ENCODE assay signal across 8 cellular contexts in genomic region chr20:45933231-45934045, GRCh38. TPM values are rescaled to one million over a fixed set of nuclear protein-coding genes. Genes with fewer than 3 reads are reported as not detected.
DNase-seq lines count a peak whose midpoint lies in the region; ATAC-seq and TF ChIP-seq lines count a peak whose summit lies in the region.

No MANE protein-coding gene starts in this region.

- H3K9ac ChIP-seq in DND-41 (ENCODE audit: low read depth, low read length) = peak overlapping the region; percentile 100
- peak overlapping the region; percentile 100 for H3K9ac ChIP-seq in HUES48 (ENCODE audit: low read depth, low read length)

- H3K36me3 ChIP-seq in DND-41 (ENCODE audit: insufficient read depth, low read length) (peaks cover 22% of the 10 kb centered on the region), HUES48 (ENCODE audit: control insufficient read depth, insufficient read depth, low read length) (peaks cover 14% of the 10 kb centered on the region)

- H3K27me3 ChIP-seq in DND-41 (ENCODE audit: insufficient read depth, low read length, poor library complexity) (no peaks in the 10 kb centered on the region), HUES48 (ENCODE audit: control insufficient read depth, insufficient read depth, low read length) (no peaks in the 10 kb centered on the region)

- peak; percentile 84 for DNase-seq in DND-41
- peak; percentile 48 to 54 for DNase-seq in NOMO-1 (lab: John Stamatoyannopoulos, UW; ENCODE audit: unreplicated experiment in 2 of 2)
- peak; percentile 43 for DNase-seq in activated CD8-positive, alpha-beta memory T cell treated with anti-CD3 and anti-CD28 coated beads, Interleukin-2, amount 50 U/mL, for 4 hours
- peak; percentile 70 for DNase-seq in endothelial cell (ENCODE audit: low spot score)
- DNase-seq in mesothelial cell of epicardium (ENCODE audit: low spot score in 2 of 2, unreplicated experiment in 2 of 2) = peak in 1 of 2 experiments; percentile 61
- DNase-seq in stimulated activated CD8-positive, alpha-beta memory T cell treated with anti-CD3 and anti-CD28 coated beads, Interleukin-4, amount 100 ng/mL, for 24 hours (ENCODE audit: low read depth) = peak; percentile 42

- H3K4me1 ChIP-seq in DND-41 (ENCODE audit: insufficient read depth, low read length) (peaks cover 27% of the 10 kb centered on the region), HUES48 (ENCODE audit: control insufficient read depth, insufficient read depth, low read length) (peaks cover 19% of the 10 kb centered on the region)

- H3K9me3 Mint-ChIP-seq in endothelial cell (ENCODE audit: unreplicated experiment) = no peaks in the 10 kb centered on the region
- H3K9me3 Mint-ChIP-seq in mesothelial cell of epicardium = no peaks in the 10 kb centered on the region

- H3K4me1 Mint-ChIP-seq in endothelial cell (ENCODE audit: unreplicated experiment) = peaks cover 17% of the 10 kb centered on the region
- H3K4me1 Mint-ChIP-seq in mesothelial cell of epicardium = peaks cover 17% of the 10 kb centered on the region

- peaks cover 25% of the 10 kb centered on the region for H4K20me1 ChIP-seq in DND-41 (ENCODE audit: insufficient read depth, low read length)

- peak overlapping the region; percentile 99 for H2AFZ ChIP-seq in DND-41 (ENCODE audit: low read depth, low read length)

- peak overlapping the region; percentile 90 to 97 for H3K4me3 ChIP-seq in DND-41 (ENCODE audit: low read depth in 1 of 2, low read length in 2 of 2)
- peak overlapping the region; percentile 75 for H3K4me3 ChIP-seq in HUES48 (ENCODE audit: low read depth, low read length)

- H3K27ac Mint-ChIP-seq in endothelial cell (ENCODE audit: unreplicated experiment) (peak overlapping the region; percentile 98), mesothelial cell of epicardium (peak overlapping the region; percentile 99)

- H3K36me3 Mint-ChIP-seq in endothelial cell (ENCODE audit: low read depth, unreplicated experiment) (peaks cover 9% of the 10 kb centered on the region), mesothelial cell of epicardium (peaks cover 11% of the 10 kb centered on the region)

- peak; percentile 51 for ATAC-seq in DND-41 (ENCODE audit: insufficient read depth, low read depth)
- ATAC-seq in GM21515 (IDR thresholded peaks at IDR 0.05; ENCODE audit: unreplicated experiment) = no peak

- peak overlapping the region; percentile 99 for H3K27ac ChIP-seq in DND-41 (ENCODE audit: low read length)
- peak overlapping the region; percentile 100 for H3K27ac ChIP-seq in HUES48 (ENCODE audit: low read depth, low read length)

- no peaks in the 10 kb centered on the region for H3K9me3 ChIP-seq in DND-41 (ENCODE audit: insufficient read depth, low read length, severe bottlenecking)
- no peaks in the 10 kb centered on the region for H3K9me3 ChIP-seq in HUES48 (ENCODE audit: control insufficient read depth, insufficient read depth, low read length)

- peak; percentile 65 for TF ChIP-seq CTCF in DND-41 (IDR thresholded peaks at IDR 0.05; ENCODE audit: borderline replicate concordance, extremely low read depth, low read length, poor library complexity, severe bottlenecking)
- no peak for TF ChIP-seq CTCF in endothelial cell (IDR thresholded peaks at IDR 0.05; ENCODE audit: unreplicated experiment)
- TF ChIP-seq CTCF in mesothelial cell of epicardium (IDR thresholded peaks at IDR 0.05; ENCODE audit: unreplicated experiment) = no peak

- H3K27me3 Mint-ChIP-seq in endothelial cell (ENCODE audit: unreplicated experiment) (peaks cover 12% of the 10 kb centered on the region), mesothelial cell of epicardium (ENCODE audit: low read depth) (no peaks in the 10 kb centered on the region)

- H3K4me3 Mint-ChIP-seq in endothelial cell (ENCODE audit: unreplicated experiment) (peak overlapping the region; percentile 96), mesothelial cell of epicardium (peak overlapping the region; percentile 97)

- peak overlapping the region; percentile 77 for H3K4me2 ChIP-seq in DND-41 (ENCODE audit: insufficient read depth, low read length)

- H3K79me2 ChIP-seq in DND-41 (ENCODE audit: insufficient read depth, low read length) = peaks cover 54% of the 10 kb centered on the region

RNA-seq across cellular contexts. Expression of gene PCIF1, which starts 1.0 kb away (rescaled TPM):
- total RNA-seq in endothelial cell (ENCODE audit: unreplicated experiment) (34.8 TPM), mesothelial cell of epicardium (43.7 to 45.2 TPM (median 44.4 TPM) in 3 replicates)

RNA-seq across cellular contexts. Expression of gene PLTP, which starts 21.5 kb away (rescaled TPM):
- 41.3 TPM for total RNA-seq in endothelial cell (ENCODE audit: unreplicated experiment)
- 54.6 to 58.1 TPM (median 55.5 TPM) in 3 replicates for total RNA-seq in mesothelial cell of epicardium

RNA-seq across cellular contexts. Expression of gene ZNF335, which starts 38.6 kb away (rescaled TPM):
- total RNA-seq in endothelial cell (ENCODE audit: unreplicated experiment) (22.9 TPM), mesothelial cell of epicardium (31.1 to 33.5 TPM (median 31.6 TPM) in 3 replicates)

RNA-seq across cellular contexts. Expression of gene CTSA, which starts 42.3 kb away (rescaled TPM):
- total RNA-seq in endothelial cell (ENCODE audit: unreplicated experiment) (62.7 TPM), mesothelial cell of epicardium (74.4 to 86.7 TPM (median 78.8 TPM) in 3 replicates)

RNA-seq across cellular contexts. Expression of gene NEURL2, which starts 42.4 kb away (rescaled TPM):
- total RNA-seq in endothelial cell (ENCODE audit: unreplicated experiment) = 3.6 TPM
- 7.2 to 8.3 TPM (median 8.1 TPM) in 3 replicates for total RNA-seq in mesothelial cell of epicardium
